ENCODE assay signal across 1 cellular context in genomic region chr4:48187813-48188212, GRCh38.
A peak's percentile ranks its signal among the peaks of the same experiment; 100 is the strongest.
TF ChIP-seq lines count a peak whose summit lies in the region.

No MANE protein-coding gene starts in this region.

TF ChIP-seq in GM12878, 131 proteins besides CTCF, POLR2A, EP300 and RAD21:
- TF ChIP-seq SPI1 (IDR thresholded peaks at IDR 0.05; ENCODE audit: borderline replicate concordance, insufficient read depth, low read depth, low read length) (peak; percentile 26; the same call in 1 of the 2 replicates), CHD1 (IDR thresholded peaks at IDR 0.05; ENCODE audit: low read depth, low read length) (no peak)
